27 cellular contexts compared by ENCODE assay signal in genomic region chr1:200334661-200335256, GRCh38.
DNase-seq lines count a peak whose midpoint lies in the region; ATAC-seq and TF ChIP-seq lines count a peak whose summit lies in the region.
"Had no signal": no experiment of that assay in that cellular context is flagged by ENCODE, and none has a peak within 500 bp of the region (broad histone marks: within the 10 kb centered on the region; RNA-seq: fewer than 3 reads in every experiment).

No MANE protein-coding gene starts in this region.

- no peak for DNase-seq in activated CD4-positive, alpha-beta T cell treated with anti-CD3 and anti-CD28 coated beads for 36 hours
- no peak for DNase-seq in activated CD4-positive, alpha-beta T cell treated with anti-CD3 and anti-CD28 coated beads, Interleukin-2, amount 50 U/mL, for 48 hours
- no peak for DNase-seq in activated T-helper 1 cell treated with anti-CD3 and anti-CD28 coated beads, Interleukin-12 subunit alpha, Interleukin-12 subunit beta, Interleukin-2, Interleukin-4 antibody, amounts not matched to agents 30 ng/mL and 10 ng/mL and 1 ng/mL, durations not matched to agents 14 hours and 24 hours and 36 hours (ENCODE audit: low spot score)
- peak; percentile 40 for DNase-seq in kidney glomerular epithelial cell (lab: John Stamatoyannopoulos, UW)
- no peak for DNase-seq in RPMI8226
- DNase-seq in central memory CD4-positive, alpha-beta T cell: no peak
- no peak for DNase-seq in occipital lobe (lab: John Stamatoyannopoulos, UW)
- DNase-seq: activated CD8-positive, alpha-beta memory T cell treated with anti-CD3 and anti-CD28 coated beads for 24 hours; activated T-cell treated with anti-CD3 and anti-CD28 coated beads, Interleukin-2, amount 50 U/mL, for 48 hours; brain microvascular endothelial cell; DMS 273 treated with DMSO at 0.1 percent for 48 hours; GF-D8; heart right ventricle; lower lobe of right lung; NCI-H2171 treated with DMSO at 0.1 percent for 48 hours; spleen; stimulated activated CD4-positive, alpha-beta T cell treated with anti-CD3 and anti-CD28 coated beads, Interleukin-4, amount 100 ng/mL, for 4 hours; substantia nigra; T-helper 17 cell had no signal

- no peaks in the 10 kb centered on the region for H3K36me3 ChIP-seq in HEK293 (ENCODE audit: control insufficient read depth in 2 of 2, insufficient read depth in 1 of 2, low read length in 2 of 2)
- H3K36me3 ChIP-seq: brain microvascular endothelial cell, heart right ventricle, lower lobe of right lung, neutrophil, SJSA1, spleen, vagina had no signal

- H3K4me3 ChIP-seq in HEK293 (ENCODE audit: low read depth, low read length): no peak overlapping the region
- H3K4me3 ChIP-seq: coronary artery, heart right ventricle, lower lobe of right lung, SJSA1, spleen, vagina had no signal

- no peaks in the 10 kb centered on the region for H3K9me3 ChIP-seq in HEK293 (ENCODE audit: control insufficient read depth, insufficient read depth, low read depth, low read length)
- H3K9me3 ChIP-seq: heart right ventricle, lower lobe of right lung, neutrophil, SJSA1, spleen, vagina had no signal

- no peaks in the 10 kb centered on the region for H3K36me3 Mint-ChIP-seq in activated CD4-positive, alpha-beta T cell treated with anti-CD3 and anti-CD28 coated beads for 36 hours (ENCODE audit: low read depth)
- H3K36me3 Mint-ChIP-seq in activated T-helper 1 cell treated with anti-CD3 and anti-CD28 coated beads, Interleukin-12 subunit alpha, Interleukin-12 subunit beta, Interleukin-2, Interleukin-4 antibody, amounts not matched to agents 30 ng/mL and 10 ng/mL and 1 ng/mL, durations not matched to agents 14 hours and 24 hours and 36 hours (ENCODE audit: low read depth): no peaks in the 10 kb centered on the region

- CTCF ChIA-PET in activated CD4-positive, alpha-beta T cell treated with anti-CD3 and anti-CD28 coated beads for 36 hours (lab: Charles Lee): no interaction called here
- CTCF ChIA-PET in HEK293 (lab: Yijun Ruan, JAX): interaction anchor here (2.6 kb wide), 1 partner anchor 27 kb away, joined by 11 read pairs; no protein-coding TSS in a partner anchor

- no peaks in the 10 kb centered on the region for H3K9me3 Mint-ChIP-seq in activated CD4-positive, alpha-beta T cell treated with anti-CD3 and anti-CD28 coated beads for 36 hours (ENCODE audit: low read depth)
- H3K9me3 Mint-ChIP-seq in activated T-helper 1 cell treated with anti-CD3 and anti-CD28 coated beads, Interleukin-12 subunit alpha, Interleukin-12 subunit beta, Interleukin-2, Interleukin-4 antibody, amounts not matched to agents 30 ng/mL and 10 ng/mL and 1 ng/mL, durations not matched to agents 14 hours and 24 hours and 36 hours: no peaks in the 10 kb centered on the region
- H3K9me3 Mint-ChIP-seq: endodermal cell had no signal

- H3K27ac ChIP-seq in HEK293 (ENCODE audit: extremely low read depth, low read depth, low read length): no peak overlapping the region
- H3K27ac ChIP-seq: brain microvascular endothelial cell, C4-2B, coronary artery, heart right ventricle, lower lobe of right lung, neutrophil, SJSA1, spleen, vagina, VCaP had no signal

- no peak for TF ChIP-seq CTCF in HEK293 (tag by site-specific recombination; IDR thresholded peaks at IDR 0.05)

- no peaks in the 10 kb centered on the region for H3K27me3 Mint-ChIP-seq in activated CD4-positive, alpha-beta T cell treated with anti-CD3 and anti-CD28 coated beads for 36 hours
- peaks cover 4% of the 10 kb centered on the region for H3K27me3 Mint-ChIP-seq in activated T-helper 1 cell treated with anti-CD3 and anti-CD28 coated beads, Interleukin-12 subunit alpha, Interleukin-12 subunit beta, Interleukin-2, Interleukin-4 antibody, amounts not matched to agents 30 ng/mL and 10 ng/mL and 1 ng/mL, durations not matched to agents 14 hours and 24 hours and 36 hours (ENCODE audit: insufficient read depth)

- intact Hi-C loops in activated CD4-positive, alpha-beta T cell treated with anti-CD3 and anti-CD28 coated beads for 36 hours (cut with DNase I, micrococcal nuclease): no loop called here
- intact Hi-C loops in activated T-helper 1 cell treated with anti-CD3 and anti-CD28 coated beads, Interleukin-12 subunit alpha, Interleukin-12 subunit beta, Interleukin-2, Interleukin-4 antibody, amounts not matched to agents 30 ng/mL and 10 ng/mL and 1 ng/mL, durations not matched to agents 14 hours and 24 hours and 36 hours (cut with micrococcal nuclease): no loop called here

- POLR2A ChIA-PET in activated CD4-positive, alpha-beta T cell treated with anti-CD3 and anti-CD28 coated beads for 36 hours (lab: Charles Lee): interaction anchor here (0.6 kb wide), 1 partner anchor 247 kb away, joined by 6 read pairs; no protein-coding TSS in a partner anchor
- POLR2A ChIA-PET in HEK293 (lab: Yijun Ruan, JAX): no interaction called here

- no peak overlapping the region for H3K4me3 Mint-ChIP-seq in activated CD4-positive, alpha-beta T cell treated with anti-CD3 and anti-CD28 coated beads for 36 hours
- no peak overlapping the region for H3K4me3 Mint-ChIP-seq in activated T-helper 1 cell treated with anti-CD3 and anti-CD28 coated beads, Interleukin-12 subunit alpha, Interleukin-12 subunit beta, Interleukin-2, Interleukin-4 antibody, amounts not matched to agents 30 ng/mL and 10 ng/mL and 1 ng/mL, durations not matched to agents 14 hours and 24 hours and 36 hours
- H3K4me3 Mint-ChIP-seq: endodermal cell, T-helper 17 cell had no signal

- ATAC-seq in activated CD4-positive, alpha-beta T cell treated with anti-CD3 and anti-CD28 coated beads for 36 hours: peak; percentile 73
- ATAC-seq: heart right ventricle, lower lobe of right lung, T-helper 17 cell had no signal

- no peak overlapping the region for H3K27ac Mint-ChIP-seq in activated CD4-positive, alpha-beta T cell treated with anti-CD3 and anti-CD28 coated beads for 36 hours
- peak overlapping the region; percentile 36 for H3K27ac Mint-ChIP-seq in activated T-helper 1 cell treated with anti-CD3 and anti-CD28 coated beads, Interleukin-12 subunit alpha, Interleukin-12 subunit beta, Interleukin-2, Interleukin-4 antibody, amounts not matched to agents 30 ng/mL and 10 ng/mL and 1 ng/mL, durations not matched to agents 14 hours and 24 hours and 36 hours
- H3K27ac Mint-ChIP-seq: endodermal cell, T-helper 17 cell had no signal

- H3K4me1 ChIP-seq in HEK293 (ENCODE audit: control insufficient read depth, insufficient read depth, low read length): no peaks in the 10 kb centered on the region
- H3K4me1 ChIP-seq: vagina had no signal

- peaks cover 23% of the 10 kb centered on the region for H3K4me1 Mint-ChIP-seq in activated CD4-positive, alpha-beta T cell treated with anti-CD3 and anti-CD28 coated beads for 36 hours
- H3K4me1 Mint-ChIP-seq in activated T-helper 1 cell treated with anti-CD3 and anti-CD28 coated beads, Interleukin-12 subunit alpha, Interleukin-12 subunit beta, Interleukin-2, Interleukin-4 antibody, amounts not matched to agents 30 ng/mL and 10 ng/mL and 1 ng/mL, durations not matched to agents 14 hours and 24 hours and 36 hours (ENCODE audit: low read depth): peaks cover 19% of the 10 kb centered on the region

TF ChIP-seq in HEK293, 187 proteins besides CTCF, POLR2A, EP300 and RAD21:
- peak; percentile 55; the same call in 1 of the 2 replicates for TF ChIP-seq ZNF10 (tag by site-specific recombination; IDR thresholded peaks at IDR 0.05)
- no peak for TF ChIP-seq GLI4 (tag by site-specific recombination; IDR thresholded peaks at IDR 0.05)
- peak; percentile 84 for TF ChIP-seq ZNF146 (tag by site-specific recombination; IDR thresholded peaks at IDR 0.05)
